In genomic region chr6:4752068-4752467, GRCh38 we compare ENCODE assay signal across 5 cellular contexts.
"Had no signal": no experiment of that assay in that cellular context is flagged by ENCODE, and none has a peak within 500 bp of the region (broad histone marks: within the 10 kb centered on the region; RNA-seq: fewer than 3 reads in every experiment).

No MANE protein-coding gene starts in this region.

- H2AFZ ChIP-seq: GM23248 had no signal

- H3K4me3 Mint-ChIP-seq: H9 had no signal

- H3K9ac ChIP-seq: GM23248 had no signal

- H3K27ac Mint-ChIP-seq: H9 had no signal

- H3K27ac ChIP-seq: GM23248 had no signal

- DNase-seq: GM23248, H9, HCEC 1CT, IMR-90 had no signal

- H3K4me3 ChIP-seq: GM23248, K562 had no signal
